Comparison of ENCODE assay signal across 16 cellular contexts in genomic region chr15:55990071-55990470, GRCh38. TPM values are rescaled to one million over a fixed set of nuclear protein-coding genes. Genes with fewer than 3 reads are reported as not detected.
DNase-seq lines count a peak whose midpoint lies in the region; TF ChIP-seq lines count a peak whose summit lies in the region.
"Had no signal": no experiment of that assay in that cellular context is flagged by ENCODE, and none has a peak within 500 bp of the region (broad histone marks: within the 10 kb centered on the region; RNA-seq: fewer than 3 reads in every experiment).

No MANE protein-coding gene starts in this region.

- H4K20me1 ChIP-seq in Loucy (ENCODE audit: insufficient read depth, low read length, poor library complexity, severe bottlenecking) = no peaks in the 10 kb centered on the region

- CTCF ChIA-PET in Calu3 (lab: Charles Lee) = interaction anchor here (1.3 kb wide), 1 partner anchor 62 kb away, joined by 3 read pairs; no protein-coding TSS in a partner anchor

- H3K36me3 ChIP-seq in Loucy (ENCODE audit: insufficient read depth, low read length) (no peaks in the 10 kb centered on the region), neuronal stem cell (replicated peaks in 1 of 2; ENCODE audit: control insufficient read depth in 2 of 2, insufficient read depth in 2 of 2, low read length in 2 of 2) (peaks cover 0 to 27% of the 10 kb centered on the region in 2 donors)

- peaks cover 32% of the 10 kb centered on the region for H3K4me1 Mint-ChIP-seq in Calu3 (ENCODE audit: low read depth, unreplicated experiment)
- H3K4me1 Mint-ChIP-seq in mesothelial cell of epicardium = peaks cover 34% of the 10 kb centered on the region
- peaks cover 28% of the 10 kb centered on the region for H3K4me1 Mint-ChIP-seq in type B pancreatic cell (ENCODE audit: unreplicated experiment)

- no peaks in the 10 kb centered on the region for H3K9me3 Mint-ChIP-seq in Calu3 (ENCODE audit: low read depth, unreplicated experiment)
- peaks cover 2% of the 10 kb centered on the region for H3K9me3 Mint-ChIP-seq in mesothelial cell of epicardium
- no peaks in the 10 kb centered on the region for H3K9me3 Mint-ChIP-seq in type B pancreatic cell

- WGBS in neuronal stem cell (ENCODE audit: extremely low coverage in 2 of 2, insufficient read length in 2 of 2, insufficient replicate concordance in 1 of 2), 2 donors = no CpG with 5 or more reads among the region's 6 CpGs

- no peaks in the 10 kb centered on the region for H3K9me3 ChIP-seq in Loucy (ENCODE audit: insufficient read depth, low read depth, low read length)
- H3K9me3 ChIP-seq in neuronal stem cell (replicated peaks in 1 of 2; ENCODE audit: control insufficient read depth in 2 of 2, insufficient read depth in 1 of 2, low read depth in 1 of 2, low read length in 2 of 2) = no peaks in the 10 kb centered on the region
- H3K9me3 ChIP-seq: BLaER1 had no signal

- no peak overlapping the region for H4K8ac ChIP-seq in neuronal stem cell (ENCODE audit: low read depth, low read length)

- DNase-seq in Calu3 (no peak), mesothelial cell of epicardium (ENCODE audit: low spot score in 2 of 2, unreplicated experiment in 2 of 2) (no peak), type B pancreatic cell (ENCODE audit: extremely low spot score, unreplicated experiment) (no peak), NCI-H1417 treated with DMSO at 0.1 percent for 48 hours (lab: John Stamatoyannopoulos, UW) (no peak), neuronal stem cell (ENCODE audit: low spot score) (no peak), foreskin melanocyte (no peak)
- DNase-seq: CD4-positive, CD25-positive, alpha-beta regulatory T cell; CD8-positive, alpha-beta memory T cell; DMS53; GM23248; H7; HCEC 1CT had no signal

- no peak overlapping the region for H2AFZ ChIP-seq in Loucy (ENCODE audit: low read length)
- H2AFZ ChIP-seq in neuronal stem cell (ENCODE audit: low read length) = no peak overlapping the region
- H2AFZ ChIP-seq: GM23248 had no signal

- no TSS peak for BruUV-seq in Calu3 (replicated peaks; lab: Mats Ljungman, UMichigan)

- H3K27ac Mint-ChIP-seq in Calu3 (ENCODE audit: unreplicated experiment) (no peak overlapping the region), mesothelial cell of epicardium (peak overlapping the region; percentile 50), type B pancreatic cell (peak overlapping the region; percentile 44)
- H3K27ac Mint-ChIP-seq: B cell; CD4-positive, CD25-positive, alpha-beta regulatory T cell had no signal

- H3K4me1 ChIP-seq in Loucy (ENCODE audit: insufficient read depth, low read length, poor library complexity, severe bottlenecking) (peaks cover 29% of the 10 kb centered on the region), neuronal stem cell (ENCODE audit: control insufficient read depth in 2 of 2, insufficient read depth in 1 of 2, low read depth in 1 of 2, low read length in 2 of 2) (peaks cover 5 to 15% of the 10 kb centered on the region in 2 donors)

- TF ChIP-seq CTCF in Calu3 (IDR thresholded peaks at IDR 0.05; ENCODE audit: unreplicated experiment) = no peak
- no peak for TF ChIP-seq CTCF in Loucy (conservative IDR thresholded peaks at IDR 0.05; ENCODE audit: low read length)
- no peak for TF ChIP-seq CTCF in mesothelial cell of epicardium (IDR thresholded peaks at IDR 0.05; ENCODE audit: unreplicated experiment)
- TF ChIP-seq CTCF in type B pancreatic cell (conservative IDR thresholded peaks at IDR 0.05) = no peak

- no peak overlapping the region for H2BK15ac ChIP-seq in neuronal stem cell (ENCODE audit: low read length)

- H3K4me2 ChIP-seq in Loucy (ENCODE audit: low read depth, low read length, poor library complexity, severe bottlenecking) (peak overlapping the region; percentile 91), neuronal stem cell (ENCODE audit: insufficient read depth, low read length, poor library complexity, severe bottlenecking) (no peak overlapping the region)
- H3K4me2 ChIP-seq: BLaER1 had no signal

- no peaks in the 10 kb centered on the region for H3K9me2 ChIP-seq in Loucy (replicated peaks; ENCODE audit: low read depth, low read length)

- H3K36me3 Mint-ChIP-seq in Calu3 (ENCODE audit: insufficient read depth, unreplicated experiment) (peaks cover 71% of the 10 kb centered on the region), mesothelial cell of epicardium (peaks cover 14% of the 10 kb centered on the region), type B pancreatic cell (peaks cover 13% of the 10 kb centered on the region)

- H2BK5ac ChIP-seq in neuronal stem cell (ENCODE audit: low read length) = no peak overlapping the region

- H3K4me3 ChIP-seq in Loucy (ENCODE audit: low read length, poor library complexity, severe bottlenecking) (peak overlapping the region; percentile 84), neuronal stem cell (ENCODE audit: low read length in 2 of 2) (no peak overlapping the region)
- H3K4me3 ChIP-seq: BLaER1, GM23248 had no signal

- H3K18ac ChIP-seq in neuronal stem cell (ENCODE audit: low read length) = no peak overlapping the region

- no peak overlapping the region for H4K91ac ChIP-seq in neuronal stem cell (ENCODE audit: low read depth, low read length, poor library complexity)

- no peak overlapping the region for H2BK12ac ChIP-seq in neuronal stem cell (ENCODE audit: low read length)

- no peak overlapping the region for H3K27ac ChIP-seq in neuronal stem cell (replicated peaks; ENCODE audit: low read length)
- H3K27ac ChIP-seq: BLaER1, C4-2B, GM23248 had no signal

- intact Hi-C loops in Calu3 (cut with micrococcal nuclease; ENCODE audit: unreplicated experiment) = loop anchor here (2.0 to 5.0 kb wide), 3 partner anchors 63 to 257 kb away; no protein-coding TSS in a partner anchor

- no peaks in the 10 kb centered on the region for H3K27me3 ChIP-seq in Loucy (ENCODE audit: insufficient read depth, low read length, poor library complexity, severe bottlenecking)
- H3K27me3 ChIP-seq in neuronal stem cell (ENCODE audit: control insufficient read depth in 3 of 3, insufficient read depth in 3 of 3, low read depth in 1 of 3, low read length in 3 of 3) = no peaks in the 10 kb centered on the region
- H3K27me3 ChIP-seq: BLaER1 had no signal

- peak overlapping the region; percentile 89 for H3K4me3 Mint-ChIP-seq in Calu3 (ENCODE audit: low read depth, unreplicated experiment)
- H3K4me3 Mint-ChIP-seq in mesothelial cell of epicardium = no peak overlapping the region
- no peak overlapping the region for H3K4me3 Mint-ChIP-seq in type B pancreatic cell
- H3K4me3 Mint-ChIP-seq: B cell had no signal

- H3K27me3 Mint-ChIP-seq in Calu3 (ENCODE audit: unreplicated experiment) (no peaks in the 10 kb centered on the region), mesothelial cell of epicardium (ENCODE audit: low read depth) (no peaks in the 10 kb centered on the region), type B pancreatic cell (no peaks in the 10 kb centered on the region)
- H3K27me3 Mint-ChIP-seq: CD8-positive, alpha-beta memory T cell had no signal

- H3K79me1 ChIP-seq in neuronal stem cell (ENCODE audit: low read depth, low read length) = no peaks in the 10 kb centered on the region

- H3K23ac ChIP-seq in neuronal stem cell (ENCODE audit: low read depth, low read length, poor library complexity) = no peak overlapping the region

- no peak overlapping the region for H2BK120ac ChIP-seq in neuronal stem cell (ENCODE audit: low read depth, low read length)

- H2AK5ac ChIP-seq in neuronal stem cell (ENCODE audit: low read depth, low read length) = no peak overlapping the region

- H3K4ac ChIP-seq in neuronal stem cell (ENCODE audit: low read length) = no peak overlapping the region

- H3K9ac ChIP-seq in Loucy (ENCODE audit: low read depth, low read length, poor library complexity, severe bottlenecking) (no peak overlapping the region), neuronal stem cell (ENCODE audit: low read depth, low read length, poor library complexity) (no peak overlapping the region)
- H3K9ac ChIP-seq: BLaER1, GM23248 had no signal

- H3F3A ChIP-seq in Loucy (ENCODE audit: low read depth) = no peaks in the 10 kb centered on the region

- H3K14ac ChIP-seq in neuronal stem cell (ENCODE audit: low read length) = no peak overlapping the region

- H3K79me2 ChIP-seq in Loucy (ENCODE audit: insufficient read depth, low read length) = peaks cover 38% of the 10 kb centered on the region

RNA-seq across cellular contexts. Expression of gene NEDD4, which starts 3.3 kb away (rescaled TPM):
- total RNA-seq in Calu3 (2022) (48.0 and 56.8 TPM in 2 replicates), mesothelial cell of epicardium (42.5 to 45.8 TPM (median 45.6 TPM) in 3 replicates), type B pancreatic cell (ENCODE audit: low replicate concordance) (19.6 and 21.1 TPM in 2 replicates)
- 3.5 TPM for polyA plus RNA-seq in neuronal stem cell (2013, experiment 1 of 2)
- 3.9 TPM for polyA plus RNA-seq in neuronal stem cell (2013, experiment 2 of 2)
